ENCODE assay signal across 2 cellular contexts in genomic region chr13:28558567-28558966, GRCh38.
TF ChIP-seq lines count a peak whose summit lies in the region.

No MANE protein-coding gene starts in this region.

TF ChIP-seq in SK-N-SH, 30 proteins besides CTCF, POLR2A, EP300 and RAD21 (continued from another document):
- TF ChIP-seq PBX3 (IDR thresholded peaks at IDR 0.05) = no peak
- TF ChIP-seq JUND (IDR thresholded peaks at IDR 0.05) = no peak
- no peak for TF ChIP-seq RXRA (IDR thresholded peaks at IDR 0.05; ENCODE audit: borderline replicate concordance, low read depth)
- no peak for TF ChIP-seq MAX (IDR thresholded peaks at IDR 0.05; ENCODE audit: low read depth)
- TF ChIP-seq TEAD4 (IDR thresholded peaks at IDR 0.05; ENCODE audit: borderline replicate concordance, insufficient read depth) = no peak
- TF ChIP-seq IRF3 (IDR thresholded peaks at IDR 0.05; ENCODE audit: low read depth, low read length) = no peak
- TF ChIP-seq RFX5 (IDR thresholded peaks at IDR 0.05; ENCODE audit: low read length) = no peak
- no peak for TF ChIP-seq SMC3 (IDR thresholded peaks at IDR 0.05; ENCODE audit: low read depth, low read length)
- TF ChIP-seq FOXJ3 (CRISPR knock-in tag; IDR thresholded peaks at IDR 0.05) = no peak
- TF ChIP-seq NFIC (IDR thresholded peaks at IDR 0.05; ENCODE audit: borderline replicate concordance) = no peak
- TF ChIP-seq REST (IDR thresholded peaks at IDR 0.05; ENCODE audit: low read depth, low read length) = no peak
- TF ChIP-seq YY1 (IDR thresholded peaks at IDR 0.05; ENCODE audit: low read depth) = no peak
- TF ChIP-seq NRF1 (IDR thresholded peaks at IDR 0.05; ENCODE audit: low read depth, low read length) = no peak

TF ChIP-seq in SK-N-SH treated with all-trans-retinoic acid at 6 μM for 48 hours, 23 proteins besides CTCF, POLR2A, EP300 and RAD21 (continued from another document):
- TF ChIP-seq CSRNP3 (CRISPR knock-in tag; IDR thresholded peaks at IDR 0.05) (no peak), ISL1 (CRISPR knock-in tag; IDR thresholded peaks at IDR 0.05) (no peak), ARNTL (CRISPR knock-in tag; IDR thresholded peaks at IDR 0.05; ENCODE audit: borderline replicate concordance, low read depth) (no peak), GLIS3 (CRISPR knock-in tag; IDR thresholded peaks at IDR 0.05) (no peak), CREB5 (CRISPR knock-in tag; IDR thresholded peaks at IDR 0.05; ENCODE audit: low read depth) (no peak)
TF ChIP-seq in SK-N-SH treated with all-trans-retinoic acid at 6 μM for 48 hours: peak in this region for 0.
